Comparison of ENCODE assay signal across 9 cellular contexts in the genomic region with DNA sequence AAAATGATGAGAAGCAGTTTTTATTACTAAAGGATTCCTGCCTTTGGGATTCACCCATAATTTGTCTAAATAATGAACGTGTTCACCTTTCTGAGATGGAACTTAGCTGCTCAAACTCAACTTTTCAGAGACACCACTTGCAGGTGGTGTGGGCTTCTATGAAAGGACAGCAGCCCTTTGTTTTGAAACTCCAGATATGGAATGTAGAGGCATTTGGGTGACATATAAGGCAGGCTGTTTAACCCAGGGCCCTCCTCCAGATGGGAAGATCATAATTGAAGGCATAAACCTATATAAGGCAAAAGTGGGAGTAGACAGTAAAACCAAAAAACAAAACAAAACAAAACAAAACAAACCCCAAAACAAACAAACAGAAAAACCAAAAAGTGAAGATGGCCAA. TPM values are rescaled to one million over a fixed set of nuclear protein-coding genes. Genes with fewer than 3 reads are reported as not detected.
A peak's percentile ranks its signal among the peaks of the same experiment; 100 is the strongest.
DNase-seq lines count a peak whose midpoint lies in the region; ATAC-seq and TF ChIP-seq lines count a peak whose summit lies in the region.
"Had no signal": no experiment of that assay in that cellular context is flagged by ENCODE, and none has a peak within 500 bp of the region (broad histone marks: within the 10 kb centered on the region; RNA-seq: fewer than 3 reads in every experiment).

No MANE protein-coding gene starts in this region.

- H3K4me3 ChIP-seq in A673 (ENCODE audit: low read depth, low read length, poor library complexity, severe bottlenecking) = peak overlapping the region; percentile 40

- no peak overlapping the region for H3K56ac ChIP-seq in H9 (ENCODE audit: insufficient read length, low read depth, low read length)

- H3K4me1 ChIP-seq in A673 (ENCODE audit: insufficient read depth, low read length, poor library complexity, severe bottlenecking) = no peaks in the 10 kb centered on the region
- H3K4me1 ChIP-seq in H9 (ENCODE audit: insufficient read depth, low read length) = no peaks in the 10 kb centered on the region

- no peak overlapping the region for H3K14ac ChIP-seq in H9 (ENCODE audit: insufficient read depth, low read length)

- intact Hi-C loops in A673 (cut with micrococcal nuclease; ENCODE audit: unreplicated experiment) = loop anchor here (1.0 kb wide), 1 partner anchor 119 kb away; no protein-coding TSS in a partner anchor

- no peaks in the 10 kb centered on the region for H3K79me1 ChIP-seq in H9 (ENCODE audit: insufficient read depth, low read depth, low read length, poor library complexity, severe bottlenecking)

- H2AFZ ChIP-seq in H9 (ENCODE audit: low read length) = peak overlapping the region; percentile 9

- no peaks in the 10 kb centered on the region for H3K27me3 ChIP-seq in A673 (replicated peaks; ENCODE audit: insufficient read depth, low read depth, low read length, poor library complexity)
- no peaks in the 10 kb centered on the region for H3K27me3 ChIP-seq in H9 (ENCODE audit: insufficient read depth, low read length)

- no peak overlapping the region for H3K9ac ChIP-seq in H9 (ENCODE audit: extremely low read depth, insufficient read length, low read length)

- H3K4me1 Mint-ChIP-seq in H9 (peaks cover 32% of the 10 kb centered on the region in 2 experiments), naive B cell (peaks cover 15 to 16% (median 15%) of the 10 kb centered on the region in 3 donors)
- H3K4me1 Mint-ChIP-seq in activated naive CD8-positive, alpha-beta T cell treated with anti-CD3 and anti-CD28 coated beads, Interleukin-2, amount 10 ng/mL, durations not matched to agents 7 days and 5 days = peaks cover 21% of the 10 kb centered on the region

- H3K36me3 ChIP-seq in A673 (ENCODE audit: insufficient read depth, low read length, poor library complexity, severe bottlenecking) = no peaks in the 10 kb centered on the region

- no peaks in the 10 kb centered on the region for H3K79me2 ChIP-seq in H9 (ENCODE audit: insufficient read depth, low read length)

- POLR2A ChIA-PET in A673 (lab: Charles Lee; ENCODE audit: low non-redundant PET) (no interaction called here), GM10248 (lab: Yijun Ruan, JAX) (no interaction called here)
- POLR2A ChIA-PET in activated naive CD8-positive, alpha-beta T cell treated with anti-CD3 and anti-CD28 coated beads, Interleukin-2, amount 10 ng/mL, durations not matched to agents 7 days and 5 days (lab: Charles Lee) = interaction anchor here (0.7 to 2.9 kb wide), 8 partner anchors 9 to 118 kb away, joined by 4 to 31 read pairs (median 9); partner anchors contain the start of gene UPP1

- no peak overlapping the region for H3K18ac ChIP-seq in H9 (ENCODE audit: insufficient read length, low read depth, low read length)

- H3K23ac ChIP-seq in H9 (ENCODE audit: insufficient read length, low read depth, low read length) = no peak overlapping the region

- peak overlapping the region; percentile 63 for H3K4me2 ChIP-seq in H9 (ENCODE audit: insufficient read depth, insufficient read length, low read length)

- H3T11ph ChIP-seq in H9 (ENCODE audit: low read length) = no peak overlapping the region

- TF ChIP-seq CTCF in A673 (conservative IDR thresholded peaks at IDR 0.05; ENCODE audit: low read depth, low read length) = no peak
- no peak for TF ChIP-seq CTCF in H9 (conservative IDR thresholded peaks at IDR 0.05)
- no peak for TF ChIP-seq CTCF in GM10248 (IDR thresholded peaks at IDR 0.05; ENCODE audit: control extremely low read depth, extremely low read depth, low read depth, missing control alignments)

- no peak for ATAC-seq in activated naive CD8-positive, alpha-beta T cell treated with anti-CD3 and anti-CD28 coated beads, Interleukin-2, amount 10 ng/mL, durations not matched to agents 7 days and 5 days (ENCODE audit: low read depth)
- ATAC-seq in naive B cell (ENCODE audit: low read depth in 2 of 2) = no peak

- no peaks in the 10 kb centered on the region for H3K27me3 Mint-ChIP-seq in H9 (ENCODE audit: low read depth)
- H3K27me3 Mint-ChIP-seq in activated naive CD8-positive, alpha-beta T cell treated with anti-CD3 and anti-CD28 coated beads, Interleukin-2, amount 10 ng/mL, durations not matched to agents 7 days and 5 days = no peaks in the 10 kb centered on the region
- no peaks in the 10 kb centered on the region for H3K27me3 Mint-ChIP-seq in naive B cell

- H3K27ac ChIP-seq in A673 (ENCODE audit: low read depth, low read length, poor library complexity, severe bottlenecking) = no peak overlapping the region
- H3K27ac ChIP-seq in H9 (ENCODE audit: insufficient read length, low read depth, low read length) = no peak overlapping the region

- no peak overlapping the region for H4K8ac ChIP-seq in H9 (replicated peaks; ENCODE audit: insufficient read length, low read depth, low read length)

- CTCF ChIA-PET in A673 (lab: Charles Lee) = interaction anchor here (0.6 to 1.8 kb wide), 3 partner anchors 9 to 119 kb away, joined by 5 to 13 read pairs (median 7); no protein-coding TSS in a partner anchor
- CTCF ChIA-PET in GM10248 (lab: Yijun Ruan, JAX) = interaction anchor here (0.6 to 2.5 kb wide), 27 partner anchors 8 to 164 kb away, joined by 3 to 88 read pairs (median 5); partner anchors contain the start of genes PKD1L1 and SUN3

- H3K9me3 Mint-ChIP-seq in H9 (peaks cover 2 to 6% of the 10 kb centered on the region in 2 experiments), naive B cell (peaks cover 0 to 7% (median 0%) of the 10 kb centered on the region in 7 donors)
- H3K9me3 Mint-ChIP-seq in activated naive CD8-positive, alpha-beta T cell treated with anti-CD3 and anti-CD28 coated beads, Interleukin-2, amount 10 ng/mL, durations not matched to agents 7 days and 5 days = peaks cover 9% of the 10 kb centered on the region

- peaks cover 0 to 6% (median 4%) of the 10 kb centered on the region in 3 experiments; a peak in 3 of 7 replicates for H3K36me3 Mint-ChIP-seq in H9 (ENCODE audit: insufficient read depth in 1 of 3, low read depth in 3 of 3)
- peaks cover 7% of the 10 kb centered on the region for H3K36me3 Mint-ChIP-seq in activated naive CD8-positive, alpha-beta T cell treated with anti-CD3 and anti-CD28 coated beads, Interleukin-2, amount 10 ng/mL, durations not matched to agents 7 days and 5 days
- H3K36me3 Mint-ChIP-seq in naive B cell = peaks cover 0 to 8% of the 10 kb centered on the region in 2 donors

- no CpG with 5 or more reads among the region's 1 CpG for WGBS in H9 (ENCODE audit: extremely low coverage, insufficient read length, low lambda C conversion rate)

- no peak overlapping the region for H2BK12ac ChIP-seq in H9 (ENCODE audit: insufficient read length, low read depth, low read length)

- DNase-seq in A673 (ENCODE audit: low spot score) (no peak), H9 (no peak), naive B cell (no peak), H4 (ENCODE audit: low spot score) (no peak), KG1 (lab: John Stamatoyannopoulos, UW) (no peak), GM10248 (ENCODE audit: extremely low spot score) (no peak)
- no peak for DNase-seq in activated naive CD8-positive, alpha-beta T cell treated with anti-CD3 and anti-CD28 coated beads, Interleukin-2, amount 10 ng/mL, durations not matched to agents 7 days and 5 days
- no peak for DNase-seq in stimulated activated naive CD4-positive, alpha-beta T cell (lab: John Stamatoyannopoulos, UW)

- H3K27ac Mint-ChIP-seq in H9 = peak overlapping the region; percentile 15 to 80 (median 23); a peak in 5 of 7 replicates
- H3K27ac Mint-ChIP-seq in activated naive CD8-positive, alpha-beta T cell treated with anti-CD3 and anti-CD28 coated beads, Interleukin-2, amount 10 ng/mL, durations not matched to agents 7 days and 5 days = peak overlapping the region; percentile 90
- peak overlapping the region; percentile 89 to 98 (median 93) for H3K27ac Mint-ChIP-seq in naive B cell

- no peak overlapping the region for H2AK5ac ChIP-seq in H9 (ENCODE audit: insufficient read length, low read length)

- no peak overlapping the region for H2BK5ac ChIP-seq in H9 (ENCODE audit: insufficient read length, low read length)

- H3K9me3 ChIP-seq in A673 (ENCODE audit: low read depth, low read length, poor library complexity, severe bottlenecking) (no peaks in the 10 kb centered on the region), H9 (ENCODE audit: control insufficient read depth, low read depth, low read length) (no peaks in the 10 kb centered on the region)

- H2BK120ac ChIP-seq in H9 (ENCODE audit: low read depth, low read length, poor library complexity, severe bottlenecking) = no peak overlapping the region

- H4K5ac ChIP-seq in H9 (ENCODE audit: insufficient read length, low read depth, low read length) = no peak overlapping the region

- no peak overlapping the region for H2BK15ac ChIP-seq in H9 (ENCODE audit: low read depth, low read length)

- peak overlapping the region; percentile 67 to 76; a peak in 4 of 5 replicates for H3K4me3 Mint-ChIP-seq in H9
- H3K4me3 Mint-ChIP-seq in activated naive CD8-positive, alpha-beta T cell treated with anti-CD3 and anti-CD28 coated beads, Interleukin-2, amount 10 ng/mL, durations not matched to agents 7 days and 5 days = peak overlapping the region; percentile 84
- peak overlapping the region; percentile 88 to 100 (median 97) for H3K4me3 Mint-ChIP-seq in naive B cell

- no peak overlapping the region for H4K91ac ChIP-seq in H9 (ENCODE audit: insufficient read length, low read depth, low read length)

- no peak overlapping the region for H2BK20ac ChIP-seq in H9 (ENCODE audit: low read depth, low read length, poor library complexity, severe bottlenecking)

- no TSS peak for BruUV-seq in A673 (replicated peaks; lab: Mats Ljungman, UMichigan)

- H4K20me1 ChIP-seq in H9 (ENCODE audit: control insufficient read depth, insufficient read depth, insufficient read length) = no peaks in the 10 kb centered on the region

- no peak overlapping the region for H3K4ac ChIP-seq in H9 (ENCODE audit: low read depth, low read length)

- peaks cover 3% of the 10 kb centered on the region for H3K23me2 ChIP-seq in H9 (ENCODE audit: insufficient read length, low read depth, low read length, poor library complexity, severe bottlenecking)

RNA-seq across cellular contexts. Expression of gene HUS1, which starts 11.9 kb away (rescaled TPM):
- 42.3 and 53.3 TPM in 2 replicates for total RNA-seq in A673 (2021)
- total RNA-seq in H9 (2021) = 43.1 and 44.5 TPM in 2 replicates
- 10 to 100 TPM; 40.6 to 44.9 TPM for total RNA-seq in activated naive CD8-positive, alpha-beta T cell treated with anti-CD3 and anti-CD28 coated beads, Interleukin-2, amount 10 ng/mL, durations not matched to agents 7 days and 5 days
- 10 to 100 TPM; 34.1 to 57.3 (median 43.5) TPM for polyA plus RNA-seq in naive B cell (ENCODE audit: low read depth in 6 of 6)
- total RNA-seq in H4 (2014; rRNA removed; shearing (Covaris generic)) = 43.4 and 43.8 TPM in 2 replicates

RNA-seq across cellular contexts. Expression of gene SUN3, which starts 37.6 kb away (rescaled TPM):
- not detected in 2 replicates for total RNA-seq in A673 (2021)
- not detected in 2 replicates for total RNA-seq in H9 (2021)
- not detected for total RNA-seq in activated naive CD8-positive, alpha-beta T cell treated with anti-CD3 and anti-CD28 coated beads, Interleukin-2, amount 10 ng/mL, durations not matched to agents 7 days and 5 days
- polyA plus RNA-seq in naive B cell (ENCODE audit: low read depth in 6 of 6) = 1 to 10 TPM in 1 of 6 donors, not detected in 5; 1.0 TPM
- total RNA-seq in H4 (2014; rRNA removed; shearing (Covaris generic)) = 1.1 and 8.6 TPM in 2 replicates
- total RNA-seq: HT1080 had no signal

RNA-seq across cellular contexts. Expression of gene PKD1L1, which starts 43.0 kb away (rescaled TPM):
- total RNA-seq in A673 (2021) (not detected in 2 replicates), H9 (2021) (0.17 and 0.18 TPM in 2 replicates)
- total RNA-seq in activated naive CD8-positive, alpha-beta T cell treated with anti-CD3 and anti-CD28 coated beads, Interleukin-2, amount 10 ng/mL, durations not matched to agents 7 days and 5 days = under 1 TPM; 0.17 to 0.34 TPM
- under 1 TPM in 3 of 6 donors, not detected in 3; 0.05 to 0.30 (median 0.15) TPM for polyA plus RNA-seq in naive B cell (ENCODE audit: low read depth in 6 of 6)
- 0.02 and 0.08 TPM in 2 replicates for total RNA-seq in H4 (2014; rRNA removed; shearing (Covaris generic))

RNA-seq across cellular contexts. Expression of gene C7orf57, which starts 44.1 kb away (rescaled TPM):
- not detected in 2 replicates for total RNA-seq in A673 (2021)
- 0.35 TPM in 1 of 2 replicates, not detected in the other for total RNA-seq in H9 (2021)
- total RNA-seq in activated naive CD8-positive, alpha-beta T cell treated with anti-CD3 and anti-CD28 coated beads, Interleukin-2, amount 10 ng/mL, durations not matched to agents 7 days and 5 days = under 1 TPM; 0.14 to 0.40 TPM
- not detected for polyA plus RNA-seq in naive B cell (ENCODE audit: low read depth in 6 of 6)
- total RNA-seq in H4 (2014; rRNA removed; shearing (Covaris generic)) = 0.06 and 0.08 TPM in 2 replicates
- total RNA-seq: HT1080 had no signal

Comparison
In these comparisons a context has a peak if more than half of its experiments do, and no peak if none do; other contexts are left out.
1. H3K27ac Mint-ChIP-seq: peak in every context shown above with its lines; median percentile 93 in naive B cell; 90 in activated naive CD8-positive, alpha-beta T cell treated with anti-CD3 and anti-CD28 coated beads, Interleukin-2, amount 10 ng/mL, durations not matched to agents 7 days and 5 days; 23 in H9.